8 cellular contexts compared by ENCODE assay signal in the genomic region with DNA sequence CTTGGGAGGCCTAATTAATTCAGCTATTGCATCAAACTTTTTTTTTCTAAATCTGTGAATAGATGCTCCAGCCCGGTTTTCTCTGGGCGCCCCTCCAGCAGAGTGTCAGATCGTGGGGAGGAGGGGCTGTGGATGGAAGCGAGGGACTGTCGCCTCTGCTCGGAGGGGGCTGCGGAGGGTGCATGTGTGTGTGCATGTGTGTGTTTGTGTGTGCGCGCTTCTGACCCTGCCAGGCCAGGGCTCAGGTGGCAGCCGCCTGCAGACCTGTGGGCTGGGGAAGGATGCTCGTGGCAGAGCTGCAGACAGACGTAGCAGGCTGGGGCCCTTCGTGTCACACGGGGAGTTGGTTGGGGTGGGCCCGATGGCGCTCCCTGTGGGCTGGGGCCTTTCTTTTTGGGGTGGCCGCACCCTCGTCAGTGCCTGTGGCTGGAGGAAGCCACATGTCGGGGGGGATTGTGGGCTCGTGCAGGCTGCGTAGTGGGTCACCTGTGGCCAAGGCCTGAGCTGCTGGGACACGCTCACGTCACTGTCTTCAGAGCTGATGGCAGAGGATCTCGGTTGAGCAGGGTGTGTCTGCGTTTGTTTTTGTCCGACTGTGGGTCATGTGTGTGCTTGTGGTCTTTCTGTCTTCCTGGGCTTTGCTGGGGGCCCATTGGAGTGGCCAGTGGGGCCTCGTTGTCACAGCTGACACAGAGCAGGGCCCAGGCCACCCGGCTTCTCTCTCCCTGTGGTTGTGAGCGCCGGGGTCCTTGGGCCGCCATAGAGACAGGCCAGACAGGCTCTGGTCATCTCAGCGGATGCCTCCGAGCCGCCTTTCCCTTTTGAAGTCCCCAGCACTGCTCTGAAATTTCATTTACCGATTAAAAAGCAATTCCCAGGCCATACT. TPM values are rescaled to one million over a fixed set of nuclear protein-coding genes. Genes with fewer than 3 reads are reported as not detected.
DNase-seq lines count a peak whose midpoint lies in the region; ATAC-seq and TF ChIP-seq lines count a peak whose summit lies in the region.

No MANE protein-coding gene starts in this region.

- peaks cover 71% of the 10 kb centered on the region for H3K4me1 Mint-ChIP-seq in activated B cell treated with CpG ODN at 0.5 μM for 24 hours

- H3K9me3 ChIP-seq in HAP-1 (no peaks in the 10 kb centered on the region), mucosa of stomach (ENCODE audit: control insufficient read depth, low read length) (no peaks in the 10 kb centered on the region), tibial artery (no peaks in the 10 kb centered on the region)

- DNase-seq in HAP-1 (ENCODE audit: low spot score in 2 of 2) = peak in 1 of 2 experiments; percentile 41
- DNase-seq in activated B cell treated with CpG ODN at 0.5 μM for 24 hours = no peak
- peak; percentile 28 for DNase-seq in effector CD8-positive, alpha-beta T cell (lab: John Stamatoyannopoulos, UW)
- DNase-seq in tibial artery = peak; percentile 45 to 82
- DNase-seq in OCI-M2 (lab: John Stamatoyannopoulos, UW; ENCODE audit: unreplicated experiment) = no peak
- DNase-seq in NCI-H69 (lab: John Stamatoyannopoulos, UW) = no peak

- H3K27ac ChIP-seq in tibial artery = peak overlapping the region; percentile 90 to 94

- peak overlapping the region; percentile 95 for H3K4me3 Mint-ChIP-seq in activated B cell treated with CpG ODN at 0.5 μM for 24 hours

- intact Hi-C loops in activated B cell treated with CpG ODN at 0.5 μM for 24 hours (cut with micrococcal nuclease) = no loop called here
- intact Hi-C loops in tibial artery (cut with DNase I; ENCODE audit: low total_unique reads) = loop anchor here (5.0 kb wide), 2 partner anchors 34 to 81 kb away; no protein-coding TSS in a partner anchor

- H3K27me3 ChIP-seq in HAP-1 (ENCODE audit: low read depth) (no peaks in the 10 kb centered on the region), mucosa of stomach (ENCODE audit: control insufficient read depth, insufficient read depth, low read length) (peaks cover 2% of the 10 kb centered on the region), tibial artery (no peaks in the 10 kb centered on the region)

- CTCF ChIA-PET in activated B cell treated with CpG ODN at 0.5 μM for 24 hours (lab: Charles Lee) = no interaction called here

- in situ Hi-C loops in HAP-1 (cut with MboI; ENCODE audit: low sequenced_read_pairs) = no loop called here

- TF ChIP-seq CTCF in activated B cell treated with CpG ODN at 0.5 μM for 24 hours (IDR thresholded peaks at IDR 0.05) (no peak), tibial artery (IDR thresholded peaks at IDR 0.05) (no peak)

- H3K36me3 ChIP-seq in HAP-1 (replicated peaks) (peaks cover 5% of the 10 kb centered on the region), mucosa of stomach (ENCODE audit: control insufficient read depth, insufficient read depth, low read length) (no peaks in the 10 kb centered on the region), tibial artery (no peaks in the 10 kb centered on the region)

- peak overlapping the region; percentile 68 for H3K4me3 ChIP-seq in HAP-1
- peak overlapping the region; percentile 60 for H3K4me3 ChIP-seq in mucosa of stomach (ENCODE audit: low read length)
- H3K4me3 ChIP-seq in tibial artery = peak overlapping the region; percentile 84 to 88

- H3K4me1 ChIP-seq in HAP-1 = peaks cover 12% of the 10 kb centered on the region
- H3K4me1 ChIP-seq in mucosa of stomach (ENCODE audit: control insufficient read depth, insufficient read depth, low read length) = peaks cover 72% of the 10 kb centered on the region
- H3K4me1 ChIP-seq in tibial artery = peaks cover 9 to 61% (median 45%) of the 10 kb centered on the region in 4 donors

- H3K27ac Mint-ChIP-seq in activated B cell treated with CpG ODN at 0.5 μM for 24 hours = peak overlapping the region; percentile 82

- peaks cover 11% of the 10 kb centered on the region for H3K36me3 Mint-ChIP-seq in activated B cell treated with CpG ODN at 0.5 μM for 24 hours (ENCODE audit: low read depth)

- H3K9ac ChIP-seq in mucosa of stomach (ENCODE audit: low read length) = peak overlapping the region; percentile 54

- POLR2A ChIA-PET in activated B cell treated with CpG ODN at 0.5 μM for 24 hours (lab: Charles Lee) = interaction anchor here (0.7 to 4.3 kb wide), 8 partner anchors 25 to 325 kb away, joined by 3 to 46 read pairs (median 3); partner anchors contain the start of genes MORN1, RER1 and TNFRSF14

- H3K9me3 Mint-ChIP-seq in activated B cell treated with CpG ODN at 0.5 μM for 24 hours = no peaks in the 10 kb centered on the region

- no peak for ATAC-seq in activated B cell treated with CpG ODN at 0.5 μM for 24 hours (ENCODE audit: low read depth)
- ATAC-seq in HG03565 (IDR thresholded peaks at IDR 0.05; ENCODE audit: unreplicated experiment) = no peak

- H3K27me3 Mint-ChIP-seq in activated B cell treated with CpG ODN at 0.5 μM for 24 hours = no peaks in the 10 kb centered on the region

RNA-seq across cellular contexts. Expression of gene SKI, which starts 2.9 kb away (rescaled TPM):
- 37.2 and 37.6 TPM in 2 replicates for total RNA-seq in activated B cell treated with CpG ODN at 0.5 μM for 24 hours

RNA-seq across cellular contexts. Expression of gene FAAP20, which starts 36.5 kb away (rescaled TPM):
- total RNA-seq in activated B cell treated with CpG ODN at 0.5 μM for 24 hours = 73.7 and 83.9 TPM in 2 replicates

Comparison
In these comparisons a context has a peak if more than half of its experiments do, and no peak if none do; other contexts are left out.
1. DNase-seq: peak in effector CD8-positive, alpha-beta T cell (single experiment) and tibial artery (2 of 2); none in activated B cell treated with CpG ODN at 0.5 μM for 24 hours (single experiment), OCI-M2 (single experiment) and NCI-H69 (single experiment).
2. Peak in every context shown above with its lines, with median percentiles within 50 percentile points of each other: H3K4me3 ChIP-seq.